12 cellular contexts compared by ENCODE assay signal in the genomic region with DNA sequence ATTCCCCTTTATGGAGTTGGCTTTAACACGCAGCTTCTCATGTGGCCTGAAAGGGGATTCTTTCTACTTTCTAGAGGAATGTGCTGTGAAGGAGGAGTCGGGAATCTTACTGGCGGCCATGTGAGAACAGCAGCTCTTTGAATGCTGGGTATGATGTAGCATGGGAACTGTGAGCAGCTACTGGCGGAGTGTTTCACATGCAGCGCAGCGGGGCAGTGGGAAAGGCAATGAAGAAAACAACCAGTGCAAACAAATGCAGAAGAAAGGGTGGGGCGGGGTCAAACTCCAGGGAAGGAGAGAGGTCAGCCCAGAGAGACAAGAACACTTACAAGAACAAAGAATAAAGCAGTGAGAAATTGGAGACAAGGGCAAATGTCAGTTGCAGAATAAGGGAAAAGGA.
DNase-seq lines count a peak whose midpoint lies in the region; ATAC-seq and TF ChIP-seq lines count a peak whose summit lies in the region.
"Had no signal": no experiment of that assay in that cellular context is flagged by ENCODE, and none has a peak within 500 bp of the region (broad histone marks: within the 10 kb centered on the region; RNA-seq: fewer than 3 reads in every experiment).

No MANE protein-coding gene starts in this region.

- no peak for TF ChIP-seq POLR2A in Peyer's patch (IDR thresholded peaks at IDR 0.05)

- peaks cover 14% of the 10 kb centered on the region for H3K4me1 Mint-ChIP-seq in Caco-2 (ENCODE audit: low read depth, unreplicated experiment)
- H3K4me1 Mint-ChIP-seq: activated naive CD8-positive, alpha-beta T cell treated with anti-CD3 and anti-CD28 coated beads for 36 hours had no signal

- CTCF ChIA-PET in Caco-2 (lab: Charles Lee): interaction anchor here (0.6 kb wide), 1 partner anchor 103 kb away, joined by 3 read pairs; no protein-coding TSS in a partner anchor

- no peak overlapping the region for H3K9ac ChIP-seq in fibroblast of lung (ENCODE audit: insufficient read depth, low read length)

- intact Hi-C loops in Caco-2 (cut with micrococcal nuclease; ENCODE audit: unreplicated experiment) (loop anchor here (5.0 kb wide), 1 partner anchor 107 kb away; no protein-coding TSS in a partner anchor), mucosa of descending colon (cut with DNase I, micrococcal nuclease) (no loop called here)

- H3K4me3 Mint-ChIP-seq in Caco-2 (ENCODE audit: unreplicated experiment): peak overlapping the region; percentile 67
- H3K4me3 Mint-ChIP-seq: activated naive CD8-positive, alpha-beta T cell treated with anti-CD3 and anti-CD28 coated beads for 36 hours had no signal

- peak overlapping the region; percentile 64 for H3K27ac Mint-ChIP-seq in Caco-2 (ENCODE audit: unreplicated experiment)
- H3K27ac Mint-ChIP-seq in activated naive CD4-positive, alpha-beta T cell treated with anti-CD3 and anti-CD28 coated beads, Interleukin-2, amount 50 U/mL, for 72 hours: no peak overlapping the region
- H3K27ac Mint-ChIP-seq: activated naive CD8-positive, alpha-beta T cell treated with anti-CD3 and anti-CD28 coated beads for 36 hours had no signal

- ATAC-seq in mucosa of descending colon: peak; percentile 83
- ATAC-seq in activated naive CD4-positive, alpha-beta T cell treated with anti-CD3 and anti-CD28 coated beads, Interleukin-2, amount 50 U/mL, for 72 hours: no peak

- H3K36me3 Mint-ChIP-seq in Caco-2 (ENCODE audit: insufficient read depth, unreplicated experiment): no peaks in the 10 kb centered on the region
- no peaks in the 10 kb centered on the region for H3K36me3 Mint-ChIP-seq in activated naive CD4-positive, alpha-beta T cell treated with anti-CD3 and anti-CD28 coated beads, Interleukin-2, amount 50 U/mL, for 72 hours
- H3K36me3 Mint-ChIP-seq: activated naive CD8-positive, alpha-beta T cell treated with anti-CD3 and anti-CD28 coated beads for 36 hours had no signal

- H3K27me3 ChIP-seq in Caco-2 (replicated peaks; ENCODE audit: control insufficient read depth, insufficient read depth, low read length) (no peaks in the 10 kb centered on the region), Peyer's patch (no peaks in the 10 kb centered on the region), fibroblast of lung (ENCODE audit: control insufficient read depth, insufficient read depth, low read length) (no peaks in the 10 kb centered on the region), SJCRH30 (no peaks in the 10 kb centered on the region)

- H3K27me3 Mint-ChIP-seq in Caco-2 (ENCODE audit: insufficient read depth, unreplicated experiment): no peaks in the 10 kb centered on the region
- H3K27me3 Mint-ChIP-seq: activated naive CD8-positive, alpha-beta T cell treated with anti-CD3 and anti-CD28 coated beads for 36 hours had no signal

- H3K27ac ChIP-seq in Peyer's patch (no peak overlapping the region), fibroblast of lung (ENCODE audit: insufficient read depth, low read length) (no peak overlapping the region), SJCRH30 (no peak overlapping the region)

- H3K4me1 ChIP-seq in Caco-2 (0 out of 2 replicates have a peak, but pooled peaks cover 10% of the 10 kb centered on the region), Peyer's patch (no peaks in the 10 kb centered on the region), fibroblast of lung (ENCODE audit: control insufficient read depth, extremely low read depth, insufficient read depth, low read length) (no peaks in the 10 kb centered on the region), mucosa of descending colon (ENCODE audit: low read depth) (no peaks in the 10 kb centered on the region), SJCRH30 (no peaks in the 10 kb centered on the region)

- H3K36me3 ChIP-seq in Caco-2 (ENCODE audit: control insufficient read depth, insufficient read depth, low read length): no peaks in the 10 kb centered on the region
- no peaks in the 10 kb centered on the region for H3K36me3 ChIP-seq in Peyer's patch
- no peaks in the 10 kb centered on the region for H3K36me3 ChIP-seq in fibroblast of lung (ENCODE audit: control insufficient read depth, insufficient read depth, low read length)
- no peaks in the 10 kb centered on the region for H3K36me3 ChIP-seq in mucosa of descending colon (ENCODE audit: low read depth)
- H3K36me3 ChIP-seq in SJCRH30: no peaks in the 10 kb centered on the region

- TF ChIP-seq CTCF in Caco-2 (IDR thresholded peaks at IDR 0.05; ENCODE audit: insufficient read depth in 1 of 2, low read depth in 1 of 2, low read length in 1 of 2, severe bottlenecking in 1 of 2, unreplicated experiment in 1 of 2) (no peak), Peyer's patch (IDR thresholded peaks at IDR 0.05) (no peak), fibroblast of lung (conservative IDR thresholded peaks at IDR 0.05 in 1 of 2, IDR thresholded peaks at IDR 0.05 in 1 of 2; ENCODE audit: low read depth in 1 of 2, low read length in 2 of 2) (no peak), mucosa of descending colon (IDR thresholded peaks at IDR 0.05) (no peak)

- BruUV-seq in Caco-2 (replicated peaks; lab: Mats Ljungman, UMichigan): no TSS peak

- no peaks in the 10 kb centered on the region for H4K20me1 ChIP-seq in fibroblast of lung (ENCODE audit: control insufficient read depth, extremely low read depth, insufficient read depth, low read length)

- no peak overlapping the region for H3K4me2 ChIP-seq in fibroblast of lung (ENCODE audit: extremely low read depth, insufficient read depth, low read length)

- H3K9me3 ChIP-seq in Caco-2 (no peaks in the 10 kb centered on the region), Peyer's patch (no peaks in the 10 kb centered on the region), fibroblast of lung (ENCODE audit: control insufficient read depth, insufficient read depth, low read depth, low read length) (no peaks in the 10 kb centered on the region), mucosa of descending colon (no peaks in the 10 kb centered on the region), SJCRH30 (replicated peaks) (no peaks in the 10 kb centered on the region)

- peak overlapping the region; percentile 9 for H2AFZ ChIP-seq in fibroblast of lung (ENCODE audit: low read length)

- H3K9me3 Mint-ChIP-seq in Caco-2 (ENCODE audit: unreplicated experiment): no peaks in the 10 kb centered on the region
- no peaks in the 10 kb centered on the region for H3K9me3 Mint-ChIP-seq in activated naive CD4-positive, alpha-beta T cell treated with anti-CD3 and anti-CD28 coated beads, Interleukin-2, amount 50 U/mL, for 72 hours
- H3K9me3 Mint-ChIP-seq: activated naive CD8-positive, alpha-beta T cell treated with anti-CD3 and anti-CD28 coated beads for 36 hours had no signal

- no peak overlapping the region for H3K4me3 ChIP-seq in Caco-2 (ENCODE audit: low read depth, low read length)
- no peak overlapping the region for H3K4me3 ChIP-seq in Peyer's patch
- no peak overlapping the region for H3K4me3 ChIP-seq in fibroblast of lung (replicated peaks in 1 of 4; ENCODE audit: control extremely low read depth in 1 of 4, insufficient read depth in 1 of 4, low read depth in 3 of 4, low read length in 4 of 4)
- no peak overlapping the region for H3K4me3 ChIP-seq in mucosa of descending colon
- no peak overlapping the region for H3K4me3 ChIP-seq in SJCRH30

- DNase-seq in Caco-2 (peak; percentile 67 to 81), Peyer's patch (peak in 2 of 3 donors; percentile 58 to 71), fibroblast of lung (ENCODE audit: low read depth in 2 of 2) (peak; percentile 17 to 49), mucosa of descending colon (peak; percentile 51 to 70 (median 61)), NCI-H2107 treated with DMSO at 0.1 percent for 48 hours (lab: John Stamatoyannopoulos, UW; ENCODE audit: unreplicated experiment) (no peak), SJCRH30 (no peak)
- DNase-seq in activated naive CD4-positive, alpha-beta T cell treated with anti-CD3 and anti-CD28 coated beads, Interleukin-2, amount 50 U/mL, for 72 hours (ENCODE audit: low spot score in 2 of 2): no peak
- no peak for DNase-seq in activated CD8-positive, alpha-beta memory T cell treated with anti-CD3 and anti-CD28 coated beads, Interleukin-2, amount 50 U/mL, for 4 hours
- DNase-seq: activated naive CD8-positive, alpha-beta T cell treated with anti-CD3 and anti-CD28 coated beads for 36 hours; NCI-H510A treated with DMSO at 0.1 percent for 48 hours; SHP77 treated with DMSO at 0.1 percent for 48 hours; stimulated activated CD8-positive, alpha-beta memory T cell treated with anti-CD3 and anti-CD28 coated beads, Interleukin-4, amount 100 ng/mL, for 48 hours had no signal

- no peaks in the 10 kb centered on the region for H3K79me2 ChIP-seq in fibroblast of lung (ENCODE audit: control insufficient read depth, insufficient read depth, low read length)

- POLR2A ChIA-PET in Caco-2 (lab: Charles Lee): no interaction called here

Comparison
In these comparisons a context has a peak if more than half of its experiments do, and no peak if none do; other contexts are left out.
1. DNase-seq: peak in Caco-2 (2 of 2), Peyer's patch (2 of 3), fibroblast of lung (2 of 2) and mucosa of descending colon (3 of 3); none in activated naive CD4-positive, alpha-beta T cell treated with anti-CD3 and anti-CD28 coated beads, Interleukin-2, amount 50 U/mL, for 72 hours (0 of 2), NCI-H2107 treated with DMSO at 0.1 percent for 48 hours (single experiment), SJCRH30 (0 of 2) and activated CD8-positive, alpha-beta memory T cell treated with anti-CD3 and anti-CD28 coated beads, Interleukin-2, amount 50 U/mL, for 4 hours (single experiment).